In the genomic region with DNA sequence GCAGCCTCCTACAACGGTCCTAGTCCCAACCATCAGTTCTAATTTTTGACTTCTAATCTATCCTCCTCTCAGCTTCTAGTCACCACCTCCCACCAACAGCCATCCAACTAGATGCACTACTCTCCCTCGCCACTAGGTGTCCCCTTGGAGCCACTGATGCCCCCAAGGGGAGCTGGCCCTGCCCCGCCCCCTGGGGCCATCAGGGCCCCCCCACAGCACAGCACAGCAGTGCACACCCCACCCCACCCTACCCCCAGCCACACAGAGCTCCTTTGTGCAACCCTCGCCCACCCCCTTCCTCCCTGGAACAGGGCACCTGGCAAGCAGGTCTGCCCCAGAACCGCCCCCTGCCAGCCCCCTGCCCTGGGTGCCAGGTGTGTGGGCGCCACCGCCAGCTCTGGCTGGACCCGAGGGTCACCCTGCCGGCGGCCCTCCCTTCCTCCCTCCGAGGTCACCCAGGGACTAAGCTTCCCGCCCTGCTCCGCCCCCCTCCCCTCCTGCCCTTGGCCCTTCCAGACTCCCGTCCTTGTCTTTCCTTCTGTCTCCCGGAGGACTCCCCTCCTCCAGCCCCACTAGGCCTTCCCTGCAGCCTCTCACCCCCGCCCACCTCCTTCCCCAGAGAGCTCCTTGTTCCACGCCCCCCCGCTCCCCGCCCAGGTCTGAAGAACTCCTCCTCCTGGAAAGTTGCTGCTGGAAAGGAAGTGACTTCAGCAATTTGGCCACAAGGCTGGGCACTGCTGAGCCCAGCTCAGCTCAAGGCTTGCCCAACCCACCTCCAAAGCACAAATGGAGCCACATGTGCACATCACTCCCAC, we compare ENCODE assay signal across 8 cellular contexts. TPM values are rescaled to one million over a fixed set of nuclear protein-coding genes. Genes with fewer than 3 reads are reported as not detected.
DNase-seq lines count a peak whose midpoint lies in the region; ATAC-seq, FAIRE-seq and TF ChIP-seq lines count a peak whose summit lies in the region.

No MANE protein-coding gene starts in this region.

- H3K27me3 ChIP-seq in astrocyte (ENCODE audit: insufficient read depth, low read length) (no peaks in the 10 kb centered on the region), hepatocyte (no peaks in the 10 kb centered on the region), vagina (no peaks in the 10 kb centered on the region)

- in situ Hi-C loops in G401 (cut with HindIII; ENCODE audit: low sequenced_read_pairs), result loop anchor here (5.0 kb wide), 1 partner anchor 45 kb away; a partner anchor contains a TSS

- peaks cover 6% of the 10 kb centered on the region for H3K36me3 Mint-ChIP-seq in astrocyte (ENCODE audit: low read depth, unreplicated experiment)

- DNase-seq in G401 (ENCODE audit: low spot score), result peak; percentile 65
- DNase-seq in T-helper 22 cell (ENCODE audit: low read depth), result peak; percentile 45
- peak; percentile 92 for DNase-seq in astrocyte (ENCODE audit: low read depth)
- peak; percentile 95 for DNase-seq in hepatocyte (ENCODE audit: low spot score)
- peak; percentile 72 for DNase-seq in retina
- DNase-seq in vagina (ENCODE audit: extremely low spot score in 2 of 2), result peak in 1 of 2 donors; percentile 98

- no peaks in the 10 kb centered on the region for H3K9me3 ChIP-seq in astrocyte (ENCODE audit: insufficient read depth, low read depth, low read length)
- no peaks in the 10 kb centered on the region for H3K9me3 ChIP-seq in hepatocyte (ENCODE audit: low read depth)
- H3K9me3 ChIP-seq in vagina, result no peaks in the 10 kb centered on the region

- H4K20me1 ChIP-seq in astrocyte (ENCODE audit: insufficient read depth, low read length) (peaks cover 48% of the 10 kb centered on the region), hepatocyte (ENCODE audit: insufficient read depth, poor library complexity, severe bottlenecking) (no peaks in the 10 kb centered on the region)

- H3K4me2 ChIP-seq in astrocyte (ENCODE audit: low read length) (peak overlapping the region; percentile 59), hepatocyte (peak overlapping the region; percentile 69)

- no peaks in the 10 kb centered on the region for H3K27me3 Mint-ChIP-seq in astrocyte (ENCODE audit: low read depth, unreplicated experiment)

- H3K79me2 ChIP-seq in astrocyte (ENCODE audit: insufficient read depth, low read length) (peaks cover 25% of the 10 kb centered on the region), hepatocyte (peaks cover 66% of the 10 kb centered on the region)

- 7% methylated on average over 4 of the region's 19 CpGs for WGBS in hepatocyte (ENCODE audit: low lambda C conversion rate, missing lambda C conversion rate)

- H3K9me3 Mint-ChIP-seq in astrocyte (ENCODE audit: unreplicated experiment), result no peaks in the 10 kb centered on the region

- H3K36me3 ChIP-seq in astrocyte (ENCODE audit: insufficient read depth, low read length), result peaks cover 2% of the 10 kb centered on the region
- H3K36me3 ChIP-seq in hepatocyte (replicated peaks; ENCODE audit: insufficient read depth, low read depth), result no peaks in the 10 kb centered on the region
- H3K36me3 ChIP-seq in vagina, result peaks cover 0 to 9% of the 10 kb centered on the region in 2 donors

- H3K4me3 ChIP-seq in astrocyte (ENCODE audit: insufficient read depth, low read depth, low read length) (no peak overlapping the region), hepatocyte (no peak overlapping the region), vagina (peak overlapping the region; percentile 24 to 30)

- H3K4me3 Mint-ChIP-seq in astrocyte (ENCODE audit: unreplicated experiment), result peak overlapping the region; percentile 73

- H2AFZ ChIP-seq in astrocyte (ENCODE audit: low read depth, low read length), result no peak overlapping the region
- no peak overlapping the region for H2AFZ ChIP-seq in hepatocyte

- H3K9ac ChIP-seq in astrocyte (ENCODE audit: low read length), result peak overlapping the region; percentile 32

- no peak for ATAC-seq in HG02623 (IDR thresholded peaks at IDR 0.05; ENCODE audit: unreplicated experiment)

- H3K27ac Mint-ChIP-seq in astrocyte (ENCODE audit: unreplicated experiment), result peak overlapping the region; percentile 67

- H3K4me1 ChIP-seq in astrocyte (ENCODE audit: insufficient read depth, low read length), result peaks cover 29% of the 10 kb centered on the region
- H3K4me1 ChIP-seq in hepatocyte (ENCODE audit: insufficient read depth), result peaks cover 74% of the 10 kb centered on the region
- peaks cover 85% of the 10 kb centered on the region for H3K4me1 ChIP-seq in vagina

- H3K4me1 Mint-ChIP-seq in astrocyte (ENCODE audit: low read depth, unreplicated experiment), result peaks cover 59% of the 10 kb centered on the region

- H3K27ac ChIP-seq in astrocyte (ENCODE audit: low read depth, low read length), result peak overlapping the region; percentile 10
- H3K27ac ChIP-seq in hepatocyte, result peak overlapping the region; percentile 94
- H3K27ac ChIP-seq in vagina, result peak overlapping the region; percentile 96

- FAIRE-seq in astrocyte (lab: Jason Lieb, UNC), result peak; percentile 32

- no peak for TF ChIP-seq POLR2A in vagina (IDR thresholded peaks at IDR 0.05)

- TF ChIP-seq CTCF in LNCAP (IDR thresholded peaks at IDR 0.05) (peak; percentile 87), astrocyte (IDR thresholded peaks at IDR 0.05; ENCODE audit: insufficient read depth, low read depth, low read length) (peak; percentile 64), hepatocyte (IDR thresholded peaks at IDR 0.05; ENCODE audit: poor library complexity) (peak; percentile 89), vagina (IDR thresholded peaks at IDR 0.05) (peak; percentile 66 to 94 (median 75))

- intact Hi-C loops in vagina (cut with DNase I), result loop anchor here (2.0 kb wide), 1 partner anchor 48 kb away; a partner anchor contains a TSS

- no peaks in the 10 kb centered on the region for H3K9me2 ChIP-seq in hepatocyte (replicated peaks; ENCODE audit: insufficient read depth)

RNA-seq across cellular contexts. Expression of a gene that starts 47.0 kb away (rescaled TPM):
- 6.5 and 8.1 TPM in 2 replicates for total RNA-seq in G401 (2014; rRNA removed; shearing (Covaris generic))
- total RNA-seq in astrocyte, result 74.0 and 75.7 TPM in 2 replicates
- 6.7 and 13.3 TPM in 2 replicates for total RNA-seq in hepatocyte
- polyA plus RNA-seq in hepatocyte, result 12.2 and 14.4 TPM in 2 replicates
- total RNA-seq in vagina, result 62.4 TPM

Comparison
In these comparisons a context has a peak if more than half of its experiments do, and no peak if none do; other contexts are left out.
1. H3K27ac ChIP-seq: peak in every context shown above with its lines; median percentile 96 in vagina; 94 in hepatocyte; 10 in astrocyte.
2. H3K4me3 ChIP-seq: peak in vagina (2 of 2); none in astrocyte (single experiment) and hepatocyte (single experiment).
3. Peak in every context shown above with its lines, with median percentiles within 50 percentile points of each other: CTCF ChIP-seq.